ENCODE assay signal across 8 cellular contexts in the genomic region with DNA sequence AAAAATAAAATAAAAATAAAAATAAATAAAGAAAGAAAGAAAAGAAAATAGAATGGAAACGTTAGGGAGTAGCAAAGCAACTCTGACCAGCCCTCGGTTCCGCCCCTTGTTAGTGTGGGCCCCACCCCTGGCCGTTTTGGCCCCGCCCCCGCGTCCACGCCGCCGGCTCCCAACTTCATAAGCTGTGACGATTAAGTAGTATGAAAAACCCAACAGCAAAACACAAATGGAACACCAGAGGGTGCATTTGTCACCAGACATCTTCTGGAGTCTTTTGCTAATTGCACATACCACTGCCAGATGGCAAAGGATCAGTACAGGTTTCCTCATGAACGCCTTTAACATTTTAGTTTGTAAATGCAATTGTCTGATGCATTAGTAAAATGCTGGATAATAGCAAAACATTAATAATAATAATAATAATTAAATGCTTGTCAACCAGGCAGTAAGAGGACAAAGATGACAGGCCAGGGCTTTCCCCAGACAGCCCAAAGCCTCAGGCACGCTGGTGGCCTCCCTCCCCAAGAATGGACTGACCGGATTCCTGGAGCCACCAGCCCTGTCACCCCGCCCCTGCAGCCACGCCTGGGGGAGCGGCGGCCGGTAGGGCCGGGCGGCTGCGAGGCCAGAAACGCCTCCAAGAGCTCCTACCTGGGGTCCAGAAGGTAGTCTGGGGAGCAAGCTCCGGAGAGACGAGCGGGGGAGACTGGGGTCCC. TPM values are rescaled to one million over a fixed set of nuclear protein-coding genes. Genes with fewer than 3 reads are reported as not detected.
A peak's percentile ranks its signal among the peaks of the same experiment; 100 is the strongest.
DNase-seq lines count a peak whose midpoint lies in the region; ATAC-seq and TF ChIP-seq lines count a peak whose summit lies in the region.

No MANE protein-coding gene starts in this region.

- DNase-seq in ACHN: peak; percentile 75
- peak; percentile 54 for DNase-seq in NCI-H1092 (lab: John Stamatoyannopoulos, UW)
- DNase-seq in T-helper 1 cell: peak; percentile 46 to 69 (median 59)
- peak; percentile 77 for DNase-seq in amniotic epithelial cell (ENCODE audit: low read depth)
- DNase-seq in left cardiac atrium: peak; percentile 90
- DNase-seq in retinal pigment epithelial cell (ENCODE audit: low read depth): peak; percentile 80

- intact Hi-C loops in left cardiac atrium (cut with DNase I): loop anchor here (5.0 to 10.0 kb wide), 2 partner anchors 34 to 252 kb away; a partner anchor contains a TSS

- in situ Hi-C loops in ACHN (cut with HindIII; ENCODE audit: low pct_ligation_motif_present, low pct_unique_long_range_greater_than_20kb, low sequenced_read_pairs): no loop called here

- ATAC-seq in GM18907 (IDR thresholded peaks at IDR 0.05; ENCODE audit: unreplicated experiment) (peak; percentile 59), left cardiac atrium (peak; percentile 96), HG02973 (IDR thresholded peaks at IDR 0.05; ENCODE audit: unreplicated experiment) (no peak)

- peak; percentile 62 for TF ChIP-seq CTCF in retinal pigment epithelial cell (conservative IDR thresholded peaks at IDR 0.05; ENCODE audit: low read depth, low read length)

- H3K4me3 ChIP-seq in retinal pigment epithelial cell (ENCODE audit: low read length): no peak overlapping the region

RNA-seq across cellular contexts. Expression of a gene that starts 23.6 kb away (rescaled TPM):
- total RNA-seq in left cardiac atrium: 100 to 1,000 TPM; 395 to 505 TPM
